Comparison of ENCODE assay signal across 1 cellular context in the genomic region with DNA sequence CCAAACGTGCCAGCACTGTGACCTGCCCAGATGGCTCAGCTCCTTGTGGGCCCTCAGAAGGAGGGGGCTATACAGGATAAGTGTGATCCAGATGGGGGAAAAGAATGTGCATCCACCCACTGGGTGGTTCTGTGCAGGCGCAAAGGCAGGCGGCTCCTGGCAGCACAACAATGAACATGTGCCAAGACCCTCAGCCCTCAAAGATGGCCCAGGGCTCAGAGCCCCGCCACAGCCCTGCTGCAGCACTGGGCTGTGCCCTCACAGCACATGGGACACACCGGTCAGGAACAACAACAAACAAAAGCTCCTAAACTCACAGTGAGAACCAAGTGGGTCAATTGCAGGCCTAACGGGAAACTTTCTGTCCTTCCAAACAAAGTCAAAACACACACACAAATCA.
TF ChIP-seq lines count a peak whose summit lies in the region.

No MANE protein-coding gene starts in this region.

TF ChIP-seq in HEK293, 187 proteins besides CTCF, POLR2A, EP300 and RAD21 (continued from another document):
- TF ChIP-seq HOXD13 (CRISPR knock-in tag; IDR thresholded peaks at IDR 0.05; ENCODE audit: borderline replicate concordance), result no peak
